24 cellular contexts compared by ENCODE assay signal in the genomic region with DNA sequence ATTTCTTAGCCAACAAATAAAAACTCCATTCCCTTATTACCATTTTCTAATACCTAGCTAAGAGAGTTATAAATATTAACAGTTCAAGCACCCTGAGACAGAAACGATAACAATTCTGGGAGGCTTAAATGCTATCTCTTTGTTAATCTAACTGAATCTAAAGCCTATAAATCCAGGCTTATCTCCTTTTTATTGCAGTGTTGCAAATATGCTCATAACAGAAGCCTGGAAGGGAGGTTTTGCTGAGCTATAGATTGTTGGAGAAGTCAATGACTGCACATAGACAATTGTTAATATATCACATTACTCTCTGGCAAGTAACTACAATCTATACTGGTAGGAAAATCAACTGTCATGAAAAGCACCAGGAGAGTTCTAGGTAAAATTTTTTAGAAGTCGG.
"Had no signal": no experiment of that assay in that cellular context is flagged by ENCODE, and none has a peak within 500 bp of the region (broad histone marks: within the 10 kb centered on the region; RNA-seq: fewer than 3 reads in every experiment).

No MANE protein-coding gene starts in this region.

- DNase-seq: activated CD4-positive, alpha-beta T cell treated with anti-CD3 and anti-CD28 coated beads for 48 hours; activated CD4-positive, alpha-beta T cell treated with anti-CD3 and anti-CD28 coated beads, Interleukin-2, amount 50 U/mL, for 4 hours; activated CD4-positive, CD25-positive, alpha-beta regulatory T cell treated with anti-CD3 and anti-CD28 coated beads, Interleukin-2, amount 50 U/mL, for 72 hours; activated CD8-positive, alpha-beta memory T cell treated with anti-CD3 and anti-CD28 coated beads, Interleukin-2, amount 10 ng/mL, durations not matched to agents 7 days and 5 days; activated gamma-delta T cell treated with Interleukin-2 at 50 U/mL for 16 hours; activated naive CD4-positive, alpha-beta T cell treated with anti-CD3 and anti-CD28 coated beads, Interleukin-2, amount 50 U/mL, for 16 hours; activated T-cell treated with anti-CD3 and anti-CD28 coated beads, Interleukin-2, amount 50 U/mL, for 4 hours; aorta; caudate nucleus; NCI-H1092 treated with DMSO at 0.1 percent for 48 hours; NCI-H1417 treated with DMSO at 0.1 percent for 48 hours; NCI-H1694; NCI-H2029; NCI-H2107; NCI-H2171 treated with DMSO at 0.1 percent for 48 hours; NCI-H226; NCI-H526; PC-3; SHP77 had no signal

- ATAC-seq: activated CD8-positive, alpha-beta memory T cell treated with anti-CD3 and anti-CD28 coated beads, Interleukin-2, amount 10 ng/mL, durations not matched to agents 7 days and 5 days; activated T-cell treated with anti-CD3 and anti-CD28 coated beads, Interleukin-2, amount 50 U/mL, for 4 hours; K562; PC-3; WTC11 had no signal

- H3K9me3 Mint-ChIP-seq: activated T-cell treated with anti-CD3 and anti-CD28 coated beads, Interleukin-2, amount 50 U/mL, for 4 hours; activated T-helper 2 cell treated with anti-CD3 and anti-CD28 coated beads, Interferon-gamma antibody, Interleukin-2, Interleukin-4, amounts not matched to agents 10 μg/mL and 5 μg/mL and 100 μg/mL, durations not matched to agents 14 hours and 24 hours and 36 hours; T-helper 1 cell treated with Interleukin-12 subunit alpha and Interleukin-12 subunit beta and Interleukin-4 antibody, amounts not matched to agents 30 μg/mL and 1 μg/mL, for 36 hours; WTC11 had no signal

- H3K9me3 ChIP-seq: breast epithelium had no signal

- H3K4me3 Mint-ChIP-seq: activated CD8-positive, alpha-beta memory T cell treated with anti-CD3 and anti-CD28 coated beads, Interleukin-2, amount 10 ng/mL, durations not matched to agents 7 days and 5 days; activated T-cell treated with anti-CD3 and anti-CD28 coated beads, Interleukin-2, amount 50 U/mL, for 4 hours; T-helper 1 cell treated with Interleukin-12 subunit alpha and Interleukin-12 subunit beta and Interleukin-4 antibody, amounts not matched to agents 30 μg/mL and 1 μg/mL, for 36 hours; WTC11 had no signal

- H3K27me3 ChIP-seq: breast epithelium had no signal

- H3K4me3 ChIP-seq: breast epithelium, K562 had no signal

- H3K36me3 ChIP-seq: breast epithelium had no signal

- H3K27me3 Mint-ChIP-seq: activated CD8-positive, alpha-beta memory T cell treated with anti-CD3 and anti-CD28 coated beads, Interleukin-2, amount 10 ng/mL, durations not matched to agents 7 days and 5 days had no signal

- H3K27ac Mint-ChIP-seq: activated CD8-positive, alpha-beta memory T cell treated with anti-CD3 and anti-CD28 coated beads, Interleukin-2, amount 10 ng/mL, durations not matched to agents 7 days and 5 days; activated T-helper 2 cell treated with anti-CD3 and anti-CD28 coated beads, Interferon-gamma antibody, Interleukin-2, Interleukin-4, amounts not matched to agents 10 μg/mL and 5 μg/mL and 100 μg/mL, durations not matched to agents 14 hours and 24 hours and 36 hours; T-helper 1 cell treated with Interleukin-12 subunit alpha and Interleukin-12 subunit beta and Interleukin-4 antibody, amounts not matched to agents 30 μg/mL and 1 μg/mL, for 36 hours had no signal

- H3K27ac ChIP-seq: breast epithelium had no signal
